ENCODE assay signal across 2 cellular contexts in the genomic region with DNA sequence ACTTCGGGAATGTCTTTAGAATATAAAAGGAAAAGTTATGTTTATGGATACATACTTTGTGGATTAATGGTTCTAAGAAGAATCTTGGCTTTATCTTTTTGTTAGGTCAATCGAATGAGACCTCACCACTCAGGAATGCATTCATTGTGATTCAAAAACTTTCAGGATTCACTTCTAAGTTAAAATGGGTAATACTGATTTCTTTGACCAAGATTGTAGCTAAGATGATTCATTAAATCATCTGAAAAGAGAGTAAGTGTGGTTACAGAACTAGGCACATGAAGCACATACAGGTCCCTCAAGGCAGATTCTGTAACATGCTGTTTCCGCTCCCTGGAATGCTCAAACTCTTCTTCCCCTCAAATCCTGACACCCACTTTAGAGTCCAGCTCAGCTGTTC.
TF ChIP-seq lines count a peak whose summit lies in the region.

No MANE protein-coding gene starts in this region.

TF ChIP-seq in GM23338, 12 proteins besides CTCF, POLR2A, EP300 and RAD21 (continued from another document):
- TF ChIP-seq, protein P1, sequence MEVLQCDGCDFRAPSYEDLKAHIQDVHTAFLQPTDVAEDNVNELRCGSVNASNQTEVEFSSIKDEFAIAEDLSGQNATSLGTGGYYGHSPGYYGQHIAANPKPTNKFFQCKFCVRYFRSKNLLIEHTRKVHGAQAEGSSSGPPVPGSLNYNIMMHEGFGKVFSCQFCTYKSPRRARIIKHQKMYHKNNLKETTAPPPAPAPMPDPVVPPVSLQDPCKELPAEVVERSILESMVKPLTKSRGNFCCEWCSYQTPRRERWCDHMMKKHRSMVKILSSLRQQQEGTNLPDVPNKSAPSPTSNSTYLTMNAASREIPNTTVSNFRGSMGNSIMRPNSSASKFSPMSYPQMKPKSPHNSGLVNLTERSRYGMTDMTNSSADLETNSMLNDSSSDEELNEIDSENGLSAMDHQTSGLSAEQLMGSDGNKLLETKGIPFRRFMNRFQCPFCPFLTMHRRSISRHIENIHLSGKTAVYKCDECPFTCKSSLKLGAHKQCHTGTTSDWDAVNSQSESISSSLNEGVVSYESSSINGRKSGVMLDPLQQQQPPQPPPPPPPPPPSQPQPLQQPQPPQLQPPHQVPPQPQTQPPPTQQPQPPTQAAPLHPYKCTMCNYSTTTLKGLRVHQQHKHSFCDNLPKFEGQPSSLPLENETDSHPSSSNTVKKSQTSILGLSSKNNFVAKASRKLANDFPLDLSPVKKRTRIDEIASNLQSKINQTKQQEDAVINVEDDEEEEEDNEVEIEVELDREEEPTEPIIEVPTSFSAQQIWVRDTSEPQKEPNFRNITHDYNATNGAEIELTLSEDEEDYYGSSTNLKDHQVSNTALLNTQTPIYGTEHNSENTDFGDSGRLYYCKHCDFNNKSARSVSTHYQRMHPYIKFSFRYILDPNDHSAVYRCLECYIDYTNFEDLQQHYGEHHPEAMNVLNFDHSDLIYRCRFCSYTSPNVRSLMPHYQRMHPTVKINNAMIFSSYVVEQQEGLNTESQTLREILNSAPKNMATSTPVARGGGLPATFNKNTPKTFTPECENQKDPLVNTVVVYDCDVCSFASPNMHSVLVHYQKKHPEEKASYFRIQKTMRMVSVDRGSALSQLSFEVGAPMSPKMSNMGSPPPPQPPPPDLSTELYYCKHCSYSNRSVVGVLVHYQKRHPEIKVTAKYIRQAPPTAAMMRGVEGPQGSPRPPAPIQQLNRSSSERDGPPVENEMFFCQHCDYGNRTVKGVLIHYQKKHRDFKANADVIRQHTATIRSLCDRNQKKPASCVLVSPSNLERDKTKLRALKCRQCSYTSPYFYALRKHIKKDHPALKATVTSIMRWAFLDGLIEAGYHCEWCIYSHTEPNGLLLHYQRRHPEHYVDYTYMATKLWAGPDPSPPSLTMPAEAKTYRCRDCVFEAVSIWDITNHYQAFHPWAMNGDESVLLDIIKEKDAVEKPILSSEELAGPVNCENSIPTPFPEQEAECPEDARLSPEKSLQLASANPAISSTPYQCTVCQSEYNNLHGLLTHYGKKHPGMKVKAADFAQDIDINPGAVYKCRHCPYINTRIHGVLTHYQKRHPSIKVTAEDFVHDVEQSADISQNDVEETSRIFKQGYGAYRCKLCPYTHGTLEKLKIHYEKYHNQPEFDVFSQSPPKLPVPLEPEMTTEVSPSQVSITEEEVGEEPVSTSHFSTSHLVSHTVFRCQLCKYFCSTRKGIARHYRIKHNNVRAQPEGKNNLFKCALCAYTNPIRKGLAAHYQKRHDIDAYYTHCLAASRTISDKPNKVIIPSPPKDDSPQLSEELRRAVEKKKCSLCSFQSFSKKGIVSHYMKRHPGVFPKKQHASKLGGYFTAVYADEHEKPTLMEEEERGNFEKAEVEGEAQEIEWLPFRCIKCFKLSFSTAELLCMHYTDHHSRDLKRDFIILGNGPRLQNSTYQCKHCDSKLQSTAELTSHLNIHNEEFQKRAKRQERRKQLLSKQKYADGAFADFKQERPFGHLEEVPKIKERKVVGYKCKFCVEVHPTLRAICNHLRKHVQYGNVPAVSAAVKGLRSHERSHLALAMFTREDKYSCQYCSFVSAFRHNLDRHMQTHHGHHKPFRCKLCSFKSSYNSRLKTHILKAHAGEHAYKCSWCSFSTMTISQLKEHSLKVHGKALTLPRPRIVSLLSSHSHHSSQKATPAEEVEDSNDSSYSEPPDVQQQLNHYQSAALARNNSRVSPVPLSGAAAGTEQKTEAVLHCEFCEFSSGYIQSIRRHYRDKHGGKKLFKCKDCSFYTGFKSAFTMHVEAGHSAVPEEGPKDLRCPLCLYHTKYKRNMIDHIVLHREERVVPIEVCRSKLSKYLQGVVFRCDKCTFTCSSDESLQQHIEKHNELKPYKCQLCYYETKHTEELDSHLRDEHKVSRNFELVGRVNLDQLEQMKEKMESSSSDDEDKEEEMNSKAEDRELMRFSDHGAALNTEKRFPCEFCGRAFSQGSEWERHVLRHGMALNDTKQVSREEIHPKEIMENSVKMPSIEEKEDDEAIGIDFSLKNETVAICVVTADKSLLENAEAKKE (CRISPR knock-in tag; IDR thresholded peaks at IDR 0.05): no peak
- TF ChIP-seq ZNF331 (CRISPR knock-in tag; IDR thresholded peaks at IDR 0.05; ENCODE audit: low read depth) (no peak), POLR2AphosphoS5 (IDR thresholded peaks at IDR 0.05; ENCODE audit: low read depth) (no peak)
- TF ChIP-seq, protein P2, sequence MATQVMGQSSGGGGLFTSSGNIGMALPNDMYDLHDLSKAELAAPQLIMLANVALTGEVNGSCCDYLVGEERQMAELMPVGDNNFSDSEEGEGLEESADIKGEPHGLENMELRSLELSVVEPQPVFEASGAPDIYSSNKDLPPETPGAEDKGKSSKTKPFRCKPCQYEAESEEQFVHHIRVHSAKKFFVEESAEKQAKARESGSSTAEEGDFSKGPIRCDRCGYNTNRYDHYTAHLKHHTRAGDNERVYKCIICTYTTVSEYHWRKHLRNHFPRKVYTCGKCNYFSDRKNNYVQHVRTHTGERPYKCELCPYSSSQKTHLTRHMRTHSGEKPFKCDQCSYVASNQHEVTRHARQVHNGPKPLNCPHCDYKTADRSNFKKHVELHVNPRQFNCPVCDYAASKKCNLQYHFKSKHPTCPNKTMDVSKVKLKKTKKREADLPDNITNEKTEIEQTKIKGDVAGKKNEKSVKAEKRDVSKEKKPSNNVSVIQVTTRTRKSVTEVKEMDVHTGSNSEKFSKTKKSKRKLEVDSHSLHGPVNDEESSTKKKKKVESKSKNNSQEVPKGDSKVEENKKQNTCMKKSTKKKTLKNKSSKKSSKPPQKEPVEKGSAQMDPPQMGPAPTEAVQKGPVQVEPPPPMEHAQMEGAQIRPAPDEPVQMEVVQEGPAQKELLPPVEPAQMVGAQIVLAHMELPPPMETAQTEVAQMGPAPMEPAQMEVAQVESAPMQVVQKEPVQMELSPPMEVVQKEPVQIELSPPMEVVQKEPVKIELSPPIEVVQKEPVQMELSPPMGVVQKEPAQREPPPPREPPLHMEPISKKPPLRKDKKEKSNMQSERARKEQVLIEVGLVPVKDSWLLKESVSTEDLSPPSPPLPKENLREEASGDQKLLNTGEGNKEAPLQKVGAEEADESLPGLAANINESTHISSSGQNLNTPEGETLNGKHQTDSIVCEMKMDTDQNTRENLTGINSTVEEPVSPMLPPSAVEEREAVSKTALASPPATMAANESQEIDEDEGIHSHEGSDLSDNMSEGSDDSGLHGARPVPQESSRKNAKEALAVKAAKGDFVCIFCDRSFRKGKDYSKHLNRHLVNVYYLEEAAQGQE (IDR thresholded peaks at IDR 0.05; ENCODE audit: unreplicated experiment): no peak

TF ChIP-seq in SK-N-SH, 30 proteins besides CTCF, POLR2A, EP300 and RAD21 (continued from another document):
- TF ChIP-seq, protein P3, sequence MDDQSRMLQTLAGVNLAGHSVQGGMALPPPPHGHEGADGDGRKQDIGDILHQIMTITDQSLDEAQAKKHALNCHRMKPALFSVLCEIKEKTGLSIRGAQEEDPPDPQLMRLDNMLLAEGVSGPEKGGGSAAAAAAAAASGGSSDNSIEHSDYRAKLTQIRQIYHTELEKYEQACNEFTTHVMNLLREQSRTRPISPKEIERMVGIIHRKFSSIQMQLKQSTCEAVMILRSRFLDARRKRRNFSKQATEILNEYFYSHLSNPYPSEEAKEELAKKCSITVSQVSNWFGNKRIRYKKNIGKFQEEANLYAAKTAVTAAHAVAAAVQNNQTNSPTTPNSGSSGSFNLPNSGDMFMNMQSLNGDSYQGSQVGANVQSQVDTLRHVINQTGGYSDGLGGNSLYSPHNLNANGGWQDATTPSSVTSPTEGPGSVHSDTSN (IDR thresholded peaks at IDR 0.05): peak; percentile 64
- TF ChIP-seq TAF1 (IDR thresholded peaks at IDR 0.05; ENCODE audit: borderline replicate concordance, low read depth, low read length) (no peak), TEAD4 (IDR thresholded peaks at IDR 0.05; ENCODE audit: borderline replicate concordance, insufficient read depth) (peak; percentile 53; the same call in 1 of the 2 replicates), RXRA (IDR thresholded peaks at IDR 0.05; ENCODE audit: borderline replicate concordance, low read depth) (peak; percentile 83; the same call in 1 of the 2 replicates), EZH2phosphoT487 (IDR thresholded peaks at IDR 0.05; ENCODE audit: borderline replicate concordance, low read depth) (no peak), RCOR1 (IDR thresholded peaks at IDR 0.05; ENCODE audit: low read length) (no peak), NRF1 (IDR thresholded peaks at IDR 0.05; ENCODE audit: low read depth, low read length) (no peak), FOSL2 (IDR thresholded peaks at IDR 0.05; ENCODE audit: borderline replicate concordance, low read depth) (peak; percentile 77), ELF1 (IDR thresholded peaks at IDR 0.05) (no peak), POLR2AphosphoS5 (IDR thresholded peaks at IDR 0.05; ENCODE audit: low read depth, low read length) (no peak), NFIC (IDR thresholded peaks at IDR 0.05; ENCODE audit: borderline replicate concordance) (peak; percentile 55; the same call in 1 of the 2 replicates), FOXJ3 (CRISPR knock-in tag; IDR thresholded peaks at IDR 0.05) (no peak), CHD2 (IDR thresholded peaks at IDR 0.05; ENCODE audit: low read length, partially characterized antibody) (no peak), FOXM1 (IDR thresholded peaks at IDR 0.05; ENCODE audit: low read depth) (0 out of 2 replicates have a peak, but pooled peaks have one; percentile 41), TCF12 (IDR thresholded peaks at IDR 0.05) (peak; percentile 72), SMC3 (IDR thresholded peaks at IDR 0.05; ENCODE audit: low read depth, low read length) (no peak), GABPA (IDR thresholded peaks at IDR 0.05; ENCODE audit: low read depth) (no peak)
- TF ChIP-seq, protein P4, sequence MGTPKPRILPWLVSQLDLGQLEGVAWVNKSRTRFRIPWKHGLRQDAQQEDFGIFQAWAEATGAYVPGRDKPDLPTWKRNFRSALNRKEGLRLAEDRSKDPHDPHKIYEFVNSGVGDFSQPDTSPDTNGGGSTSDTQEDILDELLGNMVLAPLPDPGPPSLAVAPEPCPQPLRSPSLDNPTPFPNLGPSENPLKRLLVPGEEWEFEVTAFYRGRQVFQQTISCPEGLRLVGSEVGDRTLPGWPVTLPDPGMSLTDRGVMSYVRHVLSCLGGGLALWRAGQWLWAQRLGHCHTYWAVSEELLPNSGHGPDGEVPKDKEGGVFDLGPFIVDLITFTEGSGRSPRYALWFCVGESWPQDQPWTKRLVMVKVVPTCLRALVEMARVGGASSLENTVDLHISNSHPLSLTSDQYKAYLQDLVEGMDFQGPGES (IDR thresholded peaks at IDR 0.05; ENCODE audit: low read depth, low read length): no peak
- TF ChIP-seq, protein P2 (IDR thresholded peaks at IDR 0.05; ENCODE audit: low read depth, low read length): no peak
- TF ChIP-seq, protein P5, sequence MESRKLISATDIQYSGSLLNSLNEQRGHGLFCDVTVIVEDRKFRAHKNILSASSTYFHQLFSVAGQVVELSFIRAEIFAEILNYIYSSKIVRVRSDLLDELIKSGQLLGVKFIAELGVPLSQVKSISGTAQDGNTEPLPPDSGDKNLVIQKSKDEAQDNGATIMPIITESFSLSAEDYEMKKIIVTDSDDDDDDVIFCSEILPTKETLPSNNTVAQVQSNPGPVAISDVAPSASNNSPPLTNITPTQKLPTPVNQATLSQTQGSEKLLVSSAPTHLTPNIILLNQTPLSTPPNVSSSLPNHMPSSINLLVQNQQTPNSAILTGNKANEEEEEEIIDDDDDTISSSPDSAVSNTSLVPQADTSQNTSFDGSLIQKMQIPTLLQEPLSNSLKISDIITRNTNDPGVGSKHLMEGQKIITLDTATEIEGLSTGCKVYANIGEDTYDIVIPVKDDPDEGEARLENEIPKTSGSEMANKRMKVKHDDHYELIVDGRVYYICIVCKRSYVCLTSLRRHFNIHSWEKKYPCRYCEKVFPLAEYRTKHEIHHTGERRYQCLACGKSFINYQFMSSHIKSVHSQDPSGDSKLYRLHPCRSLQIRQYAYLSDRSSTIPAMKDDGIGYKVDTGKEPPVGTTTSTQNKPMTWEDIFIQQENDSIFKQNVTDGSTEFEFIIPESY (IDR thresholded peaks at IDR 0.05; ENCODE audit: borderline replicate concordance, low read depth): 0 out of 2 replicates have a peak, but pooled peaks have one; percentile 41
- TF ChIP-seq, protein P6, sequence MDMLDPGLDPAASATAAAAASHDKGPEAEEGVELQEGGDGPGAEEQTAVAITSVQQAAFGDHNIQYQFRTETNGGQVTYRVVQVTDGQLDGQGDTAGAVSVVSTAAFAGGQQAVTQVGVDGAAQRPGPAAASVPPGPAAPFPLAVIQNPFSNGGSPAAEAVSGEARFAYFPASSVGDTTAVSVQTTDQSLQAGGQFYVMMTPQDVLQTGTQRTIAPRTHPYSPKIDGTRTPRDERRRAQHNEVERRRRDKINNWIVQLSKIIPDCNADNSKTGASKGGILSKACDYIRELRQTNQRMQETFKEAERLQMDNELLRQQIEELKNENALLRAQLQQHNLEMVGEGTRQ (IDR thresholded peaks at IDR 0.05; ENCODE audit: borderline replicate concordance, low read depth, low read length): no peak
- TF ChIP-seq, protein P7, sequence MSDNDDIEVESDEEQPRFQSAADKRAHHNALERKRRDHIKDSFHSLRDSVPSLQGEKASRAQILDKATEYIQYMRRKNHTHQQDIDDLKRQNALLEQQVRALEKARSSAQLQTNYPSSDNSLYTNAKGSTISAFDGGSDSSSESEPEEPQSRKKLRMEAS (IDR thresholded peaks at IDR 0.05; ENCODE audit: low read depth): peak; percentile 51; the same call in 1 of the 2 replicates
